Comparison of ENCODE assay signal across 23 cellular contexts in the genomic region with DNA sequence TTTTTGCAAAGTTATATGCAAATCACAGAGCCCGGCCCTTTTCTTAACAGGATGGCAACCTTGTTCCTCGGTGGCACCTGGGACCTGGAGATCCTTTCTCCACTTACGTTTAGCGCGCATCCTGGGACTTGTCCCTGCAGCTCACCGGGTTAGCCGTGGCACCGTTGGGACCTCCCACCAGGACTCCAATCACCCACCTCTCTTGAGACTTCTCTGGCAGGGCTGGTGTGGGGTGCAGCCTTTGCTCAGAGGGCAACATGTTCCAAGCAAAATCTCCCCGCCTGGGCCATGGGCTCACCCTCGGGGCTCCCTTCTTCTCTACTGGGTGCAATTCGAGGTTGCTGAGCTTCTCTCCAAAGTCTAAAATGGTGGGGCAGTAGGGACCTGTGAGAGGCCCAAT.
"Had no signal": no experiment of that assay in that cellular context is flagged by ENCODE, and none has a peak within 500 bp of the region (broad histone marks: within the 10 kb centered on the region; RNA-seq: fewer than 3 reads in every experiment).

No MANE protein-coding gene starts in this region.

- DNase-seq: stimulated activated CD4-positive, alpha-beta T cell treated with anti-CD3 and anti-CD28 coated beads, Interleukin-2, amount 100 ng/mL, for 48 hours; stimulated activated CD4-positive, alpha-beta T cell treated with anti-CD3 and anti-CD28 coated beads, Interleukin-4, amount 100 ng/mL, for 1 hour; stimulated activated CD4-positive, alpha-beta T cell treated with anti-CD3 and anti-CD28 coated beads, Interleukin-4, amount 100 ng/mL, for 24 hours; stimulated activated CD4-positive, alpha-beta T cell treated with anti-CD3 and anti-CD28 coated beads, Interleukin-4, amount 100 ng/mL, for 4 hours; stimulated activated CD8-positive, alpha-beta memory T cell treated with anti-CD3 and anti-CD28 coated beads, Interleukin-4, amount 100 ng/mL, for 48 hours; stimulated activated naive B cell treated with anti-CD40 and anti-IgM and Interleukin-4, amounts not matched to agents 10 μg/mL and 1 μg/mL and 100 μg/mL, for 72 hours; stimulated activated naive CD4-positive, alpha-beta T cell; stimulated activated naive CD4-positive, alpha-beta T cell treated with Interleukin-2 at 50 U/mL for 16 hours; stimulated activated naive CD8-positive, alpha-beta T cell treated with anti-CD3 and anti-CD28 coated beads, Interleukin-15, amount 100 ng/mL, for 72 hours; stimulated activated naive CD8-positive, alpha-beta T cell treated with anti-CD3 and anti-CD28 coated beads, Interleukin-15, Interleukin-2, amounts not matched to agents 100 U/mL and 50 U/mL, for 24 hours; stomach; substantia nigra; testis; thyroid gland; tibial artery; transverse colon; trophoblast cell; upper lobe of right lung; uterus had no signal

- H3K27ac Mint-ChIP-seq: stimulated activated effector memory CD8-positive, alpha-beta T cell treated with anti-CD3 and anti-CD28 coated beads, Interleukin-12 subunit alpha, Interleukin-12 subunit beta, amount 100 ng/mL, for 72 hours; stimulated activated memory B cell treated with anti-CD40 and anti-IgM and Interleukin-4, amounts not matched to agents 10 μg/mL and 1 μg/mL and 100 μg/mL, for 72 hours; stimulated activated naive B cell treated with anti-CD40 and anti-IgM and Interleukin-4, amounts not matched to agents 10 μg/mL and 1 μg/mL and 100 μg/mL, for 72 hours; stimulated activated naive CD8-positive, alpha-beta T cell treated with anti-CD3 and anti-CD28 coated beads, Interleukin-15, amount 100 ng/mL, for 72 hours; stimulated activated naive CD8-positive, alpha-beta T cell treated with anti-CD3 and anti-CD28 coated beads, Interleukin-15, Interleukin-2, amounts not matched to agents 100 ng/mL and 50 ng/mL, for 24 hours; type B pancreatic cell had no signal

- H3K27me3 Mint-ChIP-seq: type B pancreatic cell had no signal

- H3K36me3 Mint-ChIP-seq: stimulated activated effector memory CD8-positive, alpha-beta T cell treated with anti-CD3 and anti-CD28 coated beads, Interleukin-12 subunit alpha, Interleukin-12 subunit beta, amount 100 ng/mL, for 72 hours; stimulated activated memory B cell treated with anti-CD40 and anti-IgM and Interleukin-4, amounts not matched to agents 10 μg/mL and 1 μg/mL and 100 μg/mL, for 72 hours; stimulated activated naive B cell treated with anti-CD40 and anti-IgM and Interleukin-4, amounts not matched to agents 10 μg/mL and 1 μg/mL and 100 μg/mL, for 72 hours; type B pancreatic cell had no signal

- H3K9me3 Mint-ChIP-seq: stimulated activated effector memory CD8-positive, alpha-beta T cell treated with anti-CD3 and anti-CD28 coated beads, Interleukin-12 subunit alpha, Interleukin-12 subunit beta, amount 100 ng/mL, for 72 hours; stimulated activated memory B cell treated with anti-CD40 and anti-IgM and Interleukin-4, amounts not matched to agents 10 μg/mL and 1 μg/mL and 100 μg/mL, for 72 hours; stimulated activated naive B cell treated with anti-CD40 and anti-IgM and Interleukin-4, amounts not matched to agents 10 μg/mL and 1 μg/mL and 100 μg/mL, for 72 hours; stimulated activated naive CD8-positive, alpha-beta T cell treated with anti-CD3 and anti-CD28 coated beads, Interleukin-15, amount 100 ng/mL, for 72 hours; stimulated activated naive CD8-positive, alpha-beta T cell treated with anti-CD3 and anti-CD28 coated beads, Interleukin-15, Interleukin-2, amounts not matched to agents 100 ng/mL and 50 ng/mL, for 24 hours; type B pancreatic cell had no signal

- H3K4me1 Mint-ChIP-seq: stimulated activated effector memory CD8-positive, alpha-beta T cell treated with anti-CD3 and anti-CD28 coated beads, Interleukin-12 subunit alpha, Interleukin-12 subunit beta, amount 100 ng/mL, for 72 hours; stimulated activated memory B cell treated with anti-CD40 and anti-IgM and Interleukin-4, amounts not matched to agents 10 μg/mL and 1 μg/mL and 100 μg/mL, for 72 hours; stimulated activated naive B cell treated with anti-CD40 and anti-IgM and Interleukin-4, amounts not matched to agents 10 μg/mL and 1 μg/mL and 100 μg/mL, for 72 hours; stimulated activated naive CD8-positive, alpha-beta T cell treated with anti-CD3 and anti-CD28 coated beads, Interleukin-15, amount 100 ng/mL, for 72 hours had no signal

- H3K4me3 Mint-ChIP-seq: stimulated activated effector memory CD8-positive, alpha-beta T cell treated with anti-CD3 and anti-CD28 coated beads, Interleukin-12 subunit alpha, Interleukin-12 subunit beta, amount 100 ng/mL, for 72 hours; stimulated activated memory B cell treated with anti-CD40 and anti-IgM and Interleukin-4, amounts not matched to agents 10 μg/mL and 1 μg/mL and 100 μg/mL, for 72 hours; stimulated activated naive B cell treated with anti-CD40 and anti-IgM and Interleukin-4, amounts not matched to agents 10 μg/mL and 1 μg/mL and 100 μg/mL, for 72 hours; stimulated activated naive CD8-positive, alpha-beta T cell treated with anti-CD3 and anti-CD28 coated beads, Interleukin-15, amount 100 ng/mL, for 72 hours; stimulated activated naive CD8-positive, alpha-beta T cell treated with anti-CD3 and anti-CD28 coated beads, Interleukin-15, Interleukin-2, amounts not matched to agents 100 ng/mL and 50 ng/mL, for 24 hours; type B pancreatic cell had no signal
